Comparison of ENCODE assay signal across 8 cellular contexts in genomic region chr4:42568610-42569207, GRCh38.
DNase-seq lines count a peak whose midpoint lies in the region; ATAC-seq and TF ChIP-seq lines count a peak whose summit lies in the region.

No MANE protein-coding gene starts in this region.

- no peak overlapping the region for H3K4me3 Mint-ChIP-seq in natural killer cell treated with Interleukin-12 subunit alpha and Interleukin-12 subunit beta and Interleukin-15 and Interleukin-18, amount 100 ng/mL, for 72 hours

- H3K4me1 ChIP-seq in stomach = peaks cover 0 to 22% (median 16%) of the 10 kb centered on the region in 4 donors

- WGBS in stomach, 5 donors = 1 to 5% (median 1%) methylated on average over 4 of the region's 4 CpGs

- peak in 5 of 7 experiments; percentile 41 to 76 (median 64) for TF ChIP-seq CTCF in stomach (IDR thresholded peaks at IDR 0.05)

- no peak overlapping the region for H3K27ac Mint-ChIP-seq in natural killer cell treated with Interleukin-12 subunit alpha and Interleukin-12 subunit beta and Interleukin-15 and Interleukin-18, amount 100 ng/mL, for 72 hours

- TF ChIP-seq EP300 in stomach (IDR thresholded peaks at IDR 0.05) = no peak

- DNase-seq in DMS153 treated with DMSO at 0.1 percent for 48 hours (lab: John Stamatoyannopoulos, UW; ENCODE audit: unreplicated experiment) (peak; percentile 13), HT1080 (ENCODE audit: low read depth) (peak; percentile 45), NOMO-1 treated with DMSO at 0.1 percent for 48 hours (lab: John Stamatoyannopoulos, UW; ENCODE audit: unreplicated experiment) (peak; percentile 59), stomach (peak; percentile 69)
- peak; percentile 64 for DNase-seq in activated CD8-positive, alpha-beta memory T cell treated with anti-CD3 and anti-CD28 coated beads, Interleukin-2, amount 50 U/mL, for 4 hours
- DNase-seq in natural killer cell treated with Interleukin-12 subunit alpha and Interleukin-12 subunit beta and Interleukin-15 and Interleukin-18, amount 100 ng/mL, for 72 hours (ENCODE audit: low spot score) = peak; percentile 69

- H3K4me3 ChIP-seq in stomach = no peak overlapping the region

- H3K9me3 ChIP-seq in stomach = no peaks in the 10 kb centered on the region

- H3K27me3 Mint-ChIP-seq in natural killer cell treated with Interleukin-12 subunit alpha and Interleukin-12 subunit beta and Interleukin-15 and Interleukin-18, amount 100 ng/mL, for 72 hours = no peaks in the 10 kb centered on the region

- H3K36me3 Mint-ChIP-seq in natural killer cell treated with Interleukin-12 subunit alpha and Interleukin-12 subunit beta and Interleukin-15 and Interleukin-18, amount 100 ng/mL, for 72 hours = no peaks in the 10 kb centered on the region

- H3K4me1 Mint-ChIP-seq in natural killer cell treated with Interleukin-12 subunit alpha and Interleukin-12 subunit beta and Interleukin-15 and Interleukin-18, amount 100 ng/mL, for 72 hours (ENCODE audit: low read depth in 2 of 2) = no peaks in the 10 kb centered on the region

- ATAC-seq in GM21390 (IDR thresholded peaks at IDR 0.05; ENCODE audit: unreplicated experiment) (peak; percentile 98), esophagus mucosa (peak; percentile 74)
- peak; percentile 79 to 81 for ATAC-seq in natural killer cell treated with Interleukin-12 subunit alpha and Interleukin-12 subunit beta and Interleukin-15 and Interleukin-18, amount 100 ng/mL, for 72 hours

- no peaks in the 10 kb centered on the region for H3K27me3 ChIP-seq in stomach

- no peaks in the 10 kb centered on the region for H3K9me3 Mint-ChIP-seq in natural killer cell treated with Interleukin-12 subunit alpha and Interleukin-12 subunit beta and Interleukin-15 and Interleukin-18, amount 100 ng/mL, for 72 hours

- peaks cover 0 to 5% (median 0%) of the 10 kb centered on the region in 4 donors for H3K36me3 ChIP-seq in stomach

- no peak overlapping the region for H3K27ac ChIP-seq in stomach

- intact Hi-C loops in stomach (cut with DNase I; ENCODE audit: low total_unique reads) = no loop called here

- no peak for TF ChIP-seq POLR2A in stomach (IDR thresholded peaks at IDR 0.05)

Comparison
In these comparisons a context has a peak if more than half of its experiments do, and no peak if none do; other contexts are left out.
1. DNase-seq: peak in every context shown above with its lines; median percentile 69 in natural killer cell treated with Interleukin-12 subunit alpha and Interleukin-12 subunit beta and Interleukin-15 and Interleukin-18, amount 100 ng/mL, for 72 hours; 69 in stomach; 64 in activated CD8-positive, alpha-beta memory T cell treated with anti-CD3 and anti-CD28 coated beads, Interleukin-2, amount 50 U/mL, for 4 hours; 59 in NOMO-1 treated with DMSO at 0.1 percent for 48 hours; 45 in HT1080; 13 in DMS153 treated with DMSO at 0.1 percent for 48 hours.